Comparison of ENCODE assay signal across 11 cellular contexts in genomic region chr6:150037526-150038201, GRCh38. TPM values are rescaled to one million over a fixed set of nuclear protein-coding genes. Genes with fewer than 3 reads are reported as not detected.
A peak's percentile ranks its signal among the peaks of the same experiment; 100 is the strongest.
DNase-seq lines count a peak whose midpoint lies in the region; ATAC-seq and TF ChIP-seq lines count a peak whose summit lies in the region.
"Had no signal": no experiment of that assay in that cellular context is flagged by ENCODE, and none has a peak within 500 bp of the region (broad histone marks: within the 10 kb centered on the region; RNA-seq: fewer than 3 reads in every experiment).

No MANE protein-coding gene starts in this region.

- H4K20me1 ChIP-seq in mammary epithelial cell (ENCODE audit: insufficient read depth, low read length) = no peaks in the 10 kb centered on the region

- peaks cover 11% of the 10 kb centered on the region for H3K4me1 Mint-ChIP-seq in activated CD4-positive, alpha-beta T cell treated with anti-CD3 and anti-CD28 coated beads for 36 hours
- H3K4me1 Mint-ChIP-seq in stimulated activated naive CD8-positive, alpha-beta T cell treated with anti-CD3 and anti-CD28 coated beads, Interleukin-15, Interleukin-2, amounts not matched to agents 100 ng/mL and 50 ng/mL, for 24 hours (ENCODE audit: low read depth) = peaks cover 17% of the 10 kb centered on the region

- H3K4me2 ChIP-seq in mammary epithelial cell (ENCODE audit: insufficient read depth, low read depth, low read length) = peak overlapping the region; percentile 70

- ATAC-seq in activated CD4-positive, alpha-beta T cell treated with anti-CD3 and anti-CD28 coated beads for 36 hours = peak; percentile 23
- ATAC-seq in lower lobe of right lung = peak; percentile 8 to 31
- ATAC-seq in HG02852 (IDR thresholded peaks at IDR 0.05; ENCODE audit: unreplicated experiment) = no peak

- intact Hi-C loops in activated CD4-positive, alpha-beta T cell treated with anti-CD3 and anti-CD28 coated beads for 36 hours (cut with DNase I, micrococcal nuclease) = no loop called here
- intact Hi-C loops in mammary epithelial cell (cut with micrococcal nuclease) (no loop called here), lower lobe of right lung (cut with DNase I) (no loop called here)

- H3K27me3 Mint-ChIP-seq in activated CD4-positive, alpha-beta T cell treated with anti-CD3 and anti-CD28 coated beads for 36 hours = peaks cover 75% of the 10 kb centered on the region
- peaks cover 81% of the 10 kb centered on the region for H3K27me3 Mint-ChIP-seq in stimulated activated naive CD8-positive, alpha-beta T cell treated with anti-CD3 and anti-CD28 coated beads, Interleukin-15, Interleukin-2, amounts not matched to agents 100 ng/mL and 50 ng/mL, for 24 hours

- dilution Hi-C loops in mammary epithelial cell (cut with HindIII; ENCODE audit: low sequenced_read_pairs) = no loop called here

- H3K9me3 ChIP-seq in mammary epithelial cell (replicated peaks; ENCODE audit: insufficient read depth, low read length) (no peaks in the 10 kb centered on the region), lower lobe of right lung (no peaks in the 10 kb centered on the region)

- H3K9me3 Mint-ChIP-seq in activated CD4-positive, alpha-beta T cell treated with anti-CD3 and anti-CD28 coated beads for 36 hours (ENCODE audit: low read depth) = no peaks in the 10 kb centered on the region
- H3K9me3 Mint-ChIP-seq in stimulated activated naive CD8-positive, alpha-beta T cell treated with anti-CD3 and anti-CD28 coated beads, Interleukin-15, Interleukin-2, amounts not matched to agents 100 ng/mL and 50 ng/mL, for 24 hours = no peaks in the 10 kb centered on the region

- DNase-seq in activated CD4-positive, alpha-beta T cell treated with anti-CD3 and anti-CD28 coated beads for 36 hours = peak; percentile 12
- DNase-seq in activated CD4-positive, alpha-beta T cell treated with anti-CD3 and anti-CD28 coated beads, Interleukin-2, amount 50 U/mL, for 4 hours = no peak
- DNase-seq in mammary epithelial cell (no peak), lower lobe of right lung (no peak), anterior cingulate cortex (lab: John Stamatoyannopoulos, UW) (no peak), NCI-H2171 (lab: John Stamatoyannopoulos, UW) (no peak)
- DNase-seq: stimulated activated CD4-positive, alpha-beta T cell treated with anti-CD3 and anti-CD28 coated beads, Interleukin-4, amount 100 ng/mL, for 1 hour had no signal

- BruUV-seq in mammary epithelial cell (replicated peaks; lab: Mats Ljungman, UMichigan) = no TSS peak

- H2AFZ ChIP-seq in mammary epithelial cell (ENCODE audit: low read depth, low read length) = peak overlapping the region; percentile 82

- no peaks in the 10 kb centered on the region for H3K36me3 Mint-ChIP-seq in activated CD4-positive, alpha-beta T cell treated with anti-CD3 and anti-CD28 coated beads for 36 hours (ENCODE audit: low read depth)
- no peaks in the 10 kb centered on the region for H3K36me3 Mint-ChIP-seq in stimulated activated naive CD8-positive, alpha-beta T cell treated with anti-CD3 and anti-CD28 coated beads, Interleukin-15, Interleukin-2, amounts not matched to agents 100 ng/mL and 50 ng/mL, for 24 hours (ENCODE audit: low read depth)

- H3K36me3 ChIP-seq in mammary epithelial cell (ENCODE audit: insufficient read depth, low read length) = no peaks in the 10 kb centered on the region
- H3K36me3 ChIP-seq in lower lobe of right lung = no peaks in the 10 kb centered on the region
- H3K36me3 ChIP-seq: cardiac muscle cell had no signal

- 22% methylated on average over 33 of the region's 55 CpGs for WGBS in mammary epithelial cell (ENCODE audit: low coverage, missing lambda C conversion rate)

- H3K27ac ChIP-seq in mammary epithelial cell (ENCODE audit: insufficient read depth, low read depth, low read length) (no peak overlapping the region), lower lobe of right lung (no peak overlapping the region)
- H3K27ac ChIP-seq: cardiac muscle cell had no signal

- in situ Hi-C loops in mammary epithelial cell (cut with MboI; ENCODE audit: low sequenced_read_pairs in 2 of 2) = no loop called here

- peaks cover 16% of the 10 kb centered on the region for H3K27me3 ChIP-seq in mammary epithelial cell (ENCODE audit: insufficient read depth, low read length)
- H3K27me3 ChIP-seq in lower lobe of right lung (ENCODE audit: low read depth) = peaks cover 61% of the 10 kb centered on the region

- H3K4me3 ChIP-seq in mammary epithelial cell (replicated peaks in 1 of 3; ENCODE audit: insufficient read depth in 1 of 3, low read depth in 2 of 3, low read length in 3 of 3) (peak overlapping the region; percentile 3 to 33 (median 21)), lower lobe of right lung (peak overlapping the region; percentile 23)
- H3K4me3 ChIP-seq: cardiac muscle cell had no signal

- CTCF ChIA-PET in activated CD4-positive, alpha-beta T cell treated with anti-CD3 and anti-CD28 coated beads for 36 hours (lab: Charles Lee) = no interaction called here
- CTCF ChIA-PET in mammary epithelial cell (lab: Charles Lee; ENCODE audit: low non-redundant PET) = no interaction called here

- H3K4me1 ChIP-seq in mammary epithelial cell (ENCODE audit: insufficient read depth, low read length) (peaks cover 7% of the 10 kb centered on the region), lower lobe of right lung (peaks cover 21% of the 10 kb centered on the region)

- no peak overlapping the region for H3K27ac Mint-ChIP-seq in activated CD4-positive, alpha-beta T cell treated with anti-CD3 and anti-CD28 coated beads for 36 hours
- H3K27ac Mint-ChIP-seq in stimulated activated naive CD8-positive, alpha-beta T cell treated with anti-CD3 and anti-CD28 coated beads, Interleukin-15, Interleukin-2, amounts not matched to agents 100 ng/mL and 50 ng/mL, for 24 hours = no peak overlapping the region

- peak overlapping the region; percentile 2 for H3K4me3 Mint-ChIP-seq in activated CD4-positive, alpha-beta T cell treated with anti-CD3 and anti-CD28 coated beads for 36 hours
- peak overlapping the region; percentile 31 for H3K4me3 Mint-ChIP-seq in stimulated activated naive CD8-positive, alpha-beta T cell treated with anti-CD3 and anti-CD28 coated beads, Interleukin-15, Interleukin-2, amounts not matched to agents 100 ng/mL and 50 ng/mL, for 24 hours

- H3K79me2 ChIP-seq in mammary epithelial cell (ENCODE audit: insufficient read depth, low read length) = no peaks in the 10 kb centered on the region

- no peak overlapping the region for H3K9ac ChIP-seq in mammary epithelial cell (ENCODE audit: insufficient read depth, low read length)

- TF ChIP-seq CTCF in mammary epithelial cell (conservative IDR thresholded peaks at IDR 0.05 in 1 of 2, IDR thresholded peaks at IDR 0.05 in 1 of 2; ENCODE audit: extremely low read depth in 1 of 2, insufficient read depth in 1 of 2, low read depth in 1 of 2, low read length in 2 of 2) (no peak), lower lobe of right lung (IDR thresholded peaks at IDR 0.05) (no peak)

- POLR2A ChIA-PET in activated CD4-positive, alpha-beta T cell treated with anti-CD3 and anti-CD28 coated beads for 36 hours (lab: Charles Lee) = no interaction called here

RNA-seq across cellular contexts. Expression of gene RAET1L, which starts 12.3 kb away (rescaled TPM):
- total RNA-seq in activated CD4-positive, alpha-beta T cell treated with anti-CD3 and anti-CD28 coated beads for 36 hours = not detected
- total RNA-seq in mammary epithelial cell (1 to 10 TPM; 1.0 to 2.6 TPM), lower lobe of right lung (not detected)
- 3.3 TPM for polyA plus RNA-seq in mammary epithelial cell
- not detected for polyA minus RNA-seq in mammary epithelial cell
- total RNA-seq: cardiac muscle cell, HT1080 had no signal
- polyA plus RNA-seq: cardiac muscle cell had no signal

RNA-seq across cellular contexts. Expression of gene ULBP3, which starts 31.3 kb away (rescaled TPM):
- under 1 TPM; 0.46 to 0.77 TPM for total RNA-seq in activated CD4-positive, alpha-beta T cell treated with anti-CD3 and anti-CD28 coated beads for 36 hours
- total RNA-seq in mammary epithelial cell (10 to 100 TPM; 14.5 to 28.5 TPM), lower lobe of right lung (2.4 TPM)
- polyA plus RNA-seq in mammary epithelial cell = 19.6 TPM
- 22.9 TPM for polyA minus RNA-seq in mammary epithelial cell
